18 cellular contexts compared by ENCODE assay signal in the genomic region with DNA sequence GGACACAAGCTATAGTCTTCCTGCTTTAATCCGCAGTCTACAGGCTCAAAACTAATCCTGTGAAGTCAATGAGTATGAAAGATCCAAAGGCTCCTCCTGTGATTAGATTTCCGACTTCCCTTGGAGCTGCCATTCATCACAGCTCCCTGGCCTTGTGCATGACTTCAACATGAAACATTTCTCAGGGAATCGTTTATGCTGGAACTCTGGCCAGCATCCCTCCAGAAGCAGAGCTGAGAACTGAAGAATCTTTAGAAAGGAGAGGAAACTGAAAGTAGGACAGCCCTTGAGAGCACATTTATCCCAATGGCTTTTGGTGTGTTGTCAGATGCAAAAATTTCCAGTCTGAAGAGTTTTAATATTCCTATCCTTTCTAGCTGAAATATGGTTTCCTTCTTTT.
"Had no signal": no experiment of that assay in that cellular context is flagged by ENCODE, and none has a peak within 500 bp of the region (broad histone marks: within the 10 kb centered on the region; RNA-seq: fewer than 3 reads in every experiment).

No MANE protein-coding gene starts in this region.

- H3K4me3 Mint-ChIP-seq: activated CD4-positive, alpha-beta memory T cell treated with anti-CD3 and anti-CD28 coated beads, Interleukin-2, amount 10 ng/mL, durations not matched to agents 7 days and 5 days; activated CD4-positive, alpha-beta T cell treated with anti-CD3 and anti-CD28 coated beads for 36 hours; activated CD8-positive, alpha-beta memory T cell treated with anti-CD3 and anti-CD28 coated beads, Interleukin-2, amount 10 ng/mL, durations not matched to agents 7 days and 5 days; activated naive CD8-positive, alpha-beta T cell treated with anti-CD3 and anti-CD28 coated beads, Interleukin-2, amount 10 ng/mL, durations not matched to agents 7 days and 5 days; naive thymus-derived CD4-positive, alpha-beta T cell had no signal

- H3K79me2 ChIP-seq: hepatocyte, parathyroid adenoma had no signal

- H3K36me3 Mint-ChIP-seq: activated CD8-positive, alpha-beta memory T cell treated with anti-CD3 and anti-CD28 coated beads, Interleukin-2, amount 10 ng/mL, durations not matched to agents 7 days and 5 days; activated naive CD8-positive, alpha-beta T cell treated with anti-CD3 and anti-CD28 coated beads, Interleukin-2, amount 10 ng/mL, durations not matched to agents 7 days and 5 days; naive thymus-derived CD4-positive, alpha-beta T cell had no signal

- H3K9me3 ChIP-seq: colonic mucosa, tibial nerve, uterus had no signal

- H3K36me3 ChIP-seq: brain microvascular endothelial cell, colonic mucosa, tibial nerve, uterus had no signal

- H2AFZ ChIP-seq: hepatocyte, parathyroid adenoma had no signal

- ATAC-seq: activated CD4-positive, alpha-beta T cell treated with anti-CD3 and anti-CD28 coated beads for 36 hours; activated CD8-positive, alpha-beta memory T cell treated with anti-CD3 and anti-CD28 coated beads, Interleukin-2, amount 10 ng/mL, durations not matched to agents 7 days and 5 days; naive thymus-derived CD4-positive, alpha-beta T cell had no signal

- H3K4me1 Mint-ChIP-seq: activated CD4-positive, alpha-beta memory T cell treated with anti-CD3 and anti-CD28 coated beads, Interleukin-2, amount 10 ng/mL, durations not matched to agents 7 days and 5 days; activated CD4-positive, alpha-beta T cell treated with anti-CD3 and anti-CD28 coated beads for 36 hours; activated CD8-positive, alpha-beta memory T cell treated with anti-CD3 and anti-CD28 coated beads, Interleukin-2, amount 10 ng/mL, durations not matched to agents 7 days and 5 days; activated naive CD8-positive, alpha-beta T cell treated with anti-CD3 and anti-CD28 coated beads, Interleukin-2, amount 10 ng/mL, durations not matched to agents 7 days and 5 days had no signal

- H3K27ac Mint-ChIP-seq: activated CD4-positive, alpha-beta memory T cell treated with anti-CD3 and anti-CD28 coated beads, Interleukin-2, amount 10 ng/mL, durations not matched to agents 7 days and 5 days; activated CD4-positive, alpha-beta T cell treated with anti-CD3 and anti-CD28 coated beads for 36 hours; activated CD8-positive, alpha-beta memory T cell treated with anti-CD3 and anti-CD28 coated beads, Interleukin-2, amount 10 ng/mL, durations not matched to agents 7 days and 5 days; activated naive CD8-positive, alpha-beta T cell treated with anti-CD3 and anti-CD28 coated beads, Interleukin-2, amount 10 ng/mL, durations not matched to agents 7 days and 5 days; naive thymus-derived CD4-positive, alpha-beta T cell had no signal

- H3K4me3 ChIP-seq: colonic mucosa, hepatocyte, tibial nerve, uterus had no signal

- H3K27me3 ChIP-seq: brain microvascular endothelial cell, colonic mucosa, hepatocyte, tibial nerve, uterus had no signal

- H3K27me3 Mint-ChIP-seq: activated CD4-positive, alpha-beta memory T cell treated with anti-CD3 and anti-CD28 coated beads, Interleukin-2, amount 10 ng/mL, durations not matched to agents 7 days and 5 days; activated CD4-positive, alpha-beta T cell treated with anti-CD3 and anti-CD28 coated beads for 36 hours; activated CD8-positive, alpha-beta memory T cell treated with anti-CD3 and anti-CD28 coated beads, Interleukin-2, amount 10 ng/mL, durations not matched to agents 7 days and 5 days; activated naive CD8-positive, alpha-beta T cell treated with anti-CD3 and anti-CD28 coated beads, Interleukin-2, amount 10 ng/mL, durations not matched to agents 7 days and 5 days had no signal

- DNase-seq: activated CD4-positive, alpha-beta memory T cell treated with anti-CD3 and anti-CD28 coated beads, Interleukin-2, amount 10 ng/mL, durations not matched to agents 7 days and 5 days; activated CD4-positive, alpha-beta T cell treated with anti-CD3 and anti-CD28 coated beads for 36 hours; activated CD8-positive, alpha-beta memory T cell treated with anti-CD3 and anti-CD28 coated beads, Interleukin-2, amount 10 ng/mL, durations not matched to agents 7 days and 5 days; activated naive CD4-positive, alpha-beta T cell; activated naive CD8-positive, alpha-beta T cell treated with anti-CD3 and anti-CD28 coated beads, Interleukin-2, amount 10 ng/mL, durations not matched to agents 7 days and 5 days; brain microvascular endothelial cell; central memory CD4-positive, alpha-beta T cell; colonic mucosa; mesendoderm; naive thymus-derived CD4-positive, alpha-beta T cell; stimulated activated CD4-positive, alpha-beta T cell treated with anti-CD3 and anti-CD28 coated beads, Interleukin-12 subunit alpha, Interleukin-12 subunit beta, amount 100 ng/mL, for 4 hours; stimulated activated CD4-positive, alpha-beta T cell treated with anti-CD3 and anti-CD28 coated beads, Interleukin-1b, Interleukin-23, amount 100 ng/mL, for 48 hours; stimulated activated CD8-positive, alpha-beta memory T cell treated with anti-CD3 and anti-CD28 coated beads, Interleukin-4, amount 100 ng/mL, for 48 hours; stimulated activated naive CD4-positive, alpha-beta T cell treated with Interleukin-2 at 50 U/mL for 16 hours; uterus had no signal

- H3K9me3 Mint-ChIP-seq: activated CD4-positive, alpha-beta memory T cell treated with anti-CD3 and anti-CD28 coated beads, Interleukin-2, amount 10 ng/mL, durations not matched to agents 7 days and 5 days; activated naive CD8-positive, alpha-beta T cell treated with anti-CD3 and anti-CD28 coated beads, Interleukin-2, amount 10 ng/mL, durations not matched to agents 7 days and 5 days; naive thymus-derived CD4-positive, alpha-beta T cell had no signal

- H3K4me1 ChIP-seq: colonic mucosa, uterus had no signal

- H3K27ac ChIP-seq: brain microvascular endothelial cell, colonic mucosa, hepatocyte, parathyroid adenoma, tibial nerve, uterus had no signal

- H3K4me2 ChIP-seq: hepatocyte had no signal
